Comparison of ENCODE assay signal across 1 cellular context in the genomic region with DNA sequence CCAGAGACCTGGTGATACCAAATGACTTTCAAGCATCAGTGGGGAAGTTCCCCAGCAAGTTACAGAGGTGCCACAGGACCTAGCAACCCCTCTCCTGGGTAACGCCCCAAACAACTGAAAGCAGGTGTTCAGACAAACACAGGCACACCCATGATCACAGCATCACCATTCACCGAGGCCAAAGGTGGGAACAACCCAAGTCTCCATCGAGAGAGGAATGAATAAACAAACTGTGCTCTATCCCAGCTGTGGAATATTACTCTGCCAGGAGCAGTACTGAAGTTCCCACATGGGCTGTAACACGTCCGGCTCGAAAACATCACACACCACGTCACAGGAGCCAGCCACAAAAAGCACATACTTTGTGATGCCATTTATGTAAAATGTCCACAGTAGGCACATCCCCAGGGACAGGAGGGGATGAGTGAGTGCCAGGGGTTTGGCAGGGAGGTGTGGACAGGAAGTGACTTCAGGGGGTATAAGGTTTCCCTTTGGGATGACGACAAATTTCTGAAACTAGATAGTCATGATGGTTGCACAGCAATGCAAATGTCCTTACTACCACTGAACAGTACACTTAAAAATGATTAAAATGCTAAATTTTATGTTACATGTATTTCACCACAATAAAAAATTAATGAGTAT.
TF ChIP-seq lines count a peak whose summit lies in the region.

No MANE protein-coding gene starts in this region.

TF ChIP-seq in GM23338, 12 proteins besides CTCF, POLR2A, EP300 and RAD21 (continued from another document):
- TF ChIP-seq, protein P1, sequence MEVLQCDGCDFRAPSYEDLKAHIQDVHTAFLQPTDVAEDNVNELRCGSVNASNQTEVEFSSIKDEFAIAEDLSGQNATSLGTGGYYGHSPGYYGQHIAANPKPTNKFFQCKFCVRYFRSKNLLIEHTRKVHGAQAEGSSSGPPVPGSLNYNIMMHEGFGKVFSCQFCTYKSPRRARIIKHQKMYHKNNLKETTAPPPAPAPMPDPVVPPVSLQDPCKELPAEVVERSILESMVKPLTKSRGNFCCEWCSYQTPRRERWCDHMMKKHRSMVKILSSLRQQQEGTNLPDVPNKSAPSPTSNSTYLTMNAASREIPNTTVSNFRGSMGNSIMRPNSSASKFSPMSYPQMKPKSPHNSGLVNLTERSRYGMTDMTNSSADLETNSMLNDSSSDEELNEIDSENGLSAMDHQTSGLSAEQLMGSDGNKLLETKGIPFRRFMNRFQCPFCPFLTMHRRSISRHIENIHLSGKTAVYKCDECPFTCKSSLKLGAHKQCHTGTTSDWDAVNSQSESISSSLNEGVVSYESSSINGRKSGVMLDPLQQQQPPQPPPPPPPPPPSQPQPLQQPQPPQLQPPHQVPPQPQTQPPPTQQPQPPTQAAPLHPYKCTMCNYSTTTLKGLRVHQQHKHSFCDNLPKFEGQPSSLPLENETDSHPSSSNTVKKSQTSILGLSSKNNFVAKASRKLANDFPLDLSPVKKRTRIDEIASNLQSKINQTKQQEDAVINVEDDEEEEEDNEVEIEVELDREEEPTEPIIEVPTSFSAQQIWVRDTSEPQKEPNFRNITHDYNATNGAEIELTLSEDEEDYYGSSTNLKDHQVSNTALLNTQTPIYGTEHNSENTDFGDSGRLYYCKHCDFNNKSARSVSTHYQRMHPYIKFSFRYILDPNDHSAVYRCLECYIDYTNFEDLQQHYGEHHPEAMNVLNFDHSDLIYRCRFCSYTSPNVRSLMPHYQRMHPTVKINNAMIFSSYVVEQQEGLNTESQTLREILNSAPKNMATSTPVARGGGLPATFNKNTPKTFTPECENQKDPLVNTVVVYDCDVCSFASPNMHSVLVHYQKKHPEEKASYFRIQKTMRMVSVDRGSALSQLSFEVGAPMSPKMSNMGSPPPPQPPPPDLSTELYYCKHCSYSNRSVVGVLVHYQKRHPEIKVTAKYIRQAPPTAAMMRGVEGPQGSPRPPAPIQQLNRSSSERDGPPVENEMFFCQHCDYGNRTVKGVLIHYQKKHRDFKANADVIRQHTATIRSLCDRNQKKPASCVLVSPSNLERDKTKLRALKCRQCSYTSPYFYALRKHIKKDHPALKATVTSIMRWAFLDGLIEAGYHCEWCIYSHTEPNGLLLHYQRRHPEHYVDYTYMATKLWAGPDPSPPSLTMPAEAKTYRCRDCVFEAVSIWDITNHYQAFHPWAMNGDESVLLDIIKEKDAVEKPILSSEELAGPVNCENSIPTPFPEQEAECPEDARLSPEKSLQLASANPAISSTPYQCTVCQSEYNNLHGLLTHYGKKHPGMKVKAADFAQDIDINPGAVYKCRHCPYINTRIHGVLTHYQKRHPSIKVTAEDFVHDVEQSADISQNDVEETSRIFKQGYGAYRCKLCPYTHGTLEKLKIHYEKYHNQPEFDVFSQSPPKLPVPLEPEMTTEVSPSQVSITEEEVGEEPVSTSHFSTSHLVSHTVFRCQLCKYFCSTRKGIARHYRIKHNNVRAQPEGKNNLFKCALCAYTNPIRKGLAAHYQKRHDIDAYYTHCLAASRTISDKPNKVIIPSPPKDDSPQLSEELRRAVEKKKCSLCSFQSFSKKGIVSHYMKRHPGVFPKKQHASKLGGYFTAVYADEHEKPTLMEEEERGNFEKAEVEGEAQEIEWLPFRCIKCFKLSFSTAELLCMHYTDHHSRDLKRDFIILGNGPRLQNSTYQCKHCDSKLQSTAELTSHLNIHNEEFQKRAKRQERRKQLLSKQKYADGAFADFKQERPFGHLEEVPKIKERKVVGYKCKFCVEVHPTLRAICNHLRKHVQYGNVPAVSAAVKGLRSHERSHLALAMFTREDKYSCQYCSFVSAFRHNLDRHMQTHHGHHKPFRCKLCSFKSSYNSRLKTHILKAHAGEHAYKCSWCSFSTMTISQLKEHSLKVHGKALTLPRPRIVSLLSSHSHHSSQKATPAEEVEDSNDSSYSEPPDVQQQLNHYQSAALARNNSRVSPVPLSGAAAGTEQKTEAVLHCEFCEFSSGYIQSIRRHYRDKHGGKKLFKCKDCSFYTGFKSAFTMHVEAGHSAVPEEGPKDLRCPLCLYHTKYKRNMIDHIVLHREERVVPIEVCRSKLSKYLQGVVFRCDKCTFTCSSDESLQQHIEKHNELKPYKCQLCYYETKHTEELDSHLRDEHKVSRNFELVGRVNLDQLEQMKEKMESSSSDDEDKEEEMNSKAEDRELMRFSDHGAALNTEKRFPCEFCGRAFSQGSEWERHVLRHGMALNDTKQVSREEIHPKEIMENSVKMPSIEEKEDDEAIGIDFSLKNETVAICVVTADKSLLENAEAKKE (CRISPR knock-in tag; IDR thresholded peaks at IDR 0.05): no peak
